ENCODE assay signal across 8 cellular contexts in genomic region chr22:32528984-32529982, GRCh38. TPM values are rescaled to one million over a fixed set of nuclear protein-coding genes. Genes with fewer than 3 reads are reported as not detected.
DNase-seq lines count a peak whose midpoint lies in the region; ATAC-seq and TF ChIP-seq lines count a peak whose summit lies in the region.

No MANE protein-coding gene starts in this region.

- H3K36me3 ChIP-seq in H7 (replicated peaks; ENCODE audit: control insufficient read depth, insufficient read depth, low read length) (no peaks in the 10 kb centered on the region), neural progenitor cell (no peaks in the 10 kb centered on the region)

- H3K27me3 ChIP-seq in H7 (ENCODE audit: control insufficient read depth, insufficient read depth, low read length) (no peaks in the 10 kb centered on the region), neural progenitor cell (no peaks in the 10 kb centered on the region)

- H3K4me3 ChIP-seq in H7 (ENCODE audit: insufficient read depth, low read depth, low read length) (no peak overlapping the region), foreskin fibroblast (ENCODE audit: low read depth in 1 of 2, low read length in 2 of 2) (no peak overlapping the region), neural progenitor cell (no peak overlapping the region)

- H3K27me3 Mint-ChIP-seq in neural progenitor cell (ENCODE audit: insufficient read depth, low read depth) = peaks cover 11% of the 10 kb centered on the region
- peaks cover 41% of the 10 kb centered on the region for H3K27me3 Mint-ChIP-seq in stimulated activated naive CD8-positive, alpha-beta T cell treated with anti-CD3 and anti-CD28 coated beads, Interleukin-15, amount 100 ng/mL, for 72 hours

- peak; percentile 94 for ATAC-seq in stimulated activated naive CD8-positive, alpha-beta T cell treated with anti-CD3 and anti-CD28 coated beads, Interleukin-15, amount 100 ng/mL, for 72 hours
- ATAC-seq in GM19395 (IDR thresholded peaks at IDR 0.05; ENCODE audit: unreplicated experiment) = no peak

- TF ChIP-seq CTCF in foreskin fibroblast (IDR thresholded peaks at IDR 0.05; ENCODE audit: low read depth, low read length) = peak; percentile 87
- TF ChIP-seq CTCF in neural progenitor cell (IDR thresholded peaks at IDR 0.05) = peak; percentile 86

- H3K4me1 ChIP-seq in neural progenitor cell = peaks cover 6% of the 10 kb centered on the region

- no peaks in the 10 kb centered on the region for H3K36me3 Mint-ChIP-seq in neural progenitor cell

- peak overlapping the region; percentile 62 for H3K4me3 Mint-ChIP-seq in neural progenitor cell
- no peak overlapping the region for H3K4me3 Mint-ChIP-seq in stimulated activated naive CD8-positive, alpha-beta T cell treated with anti-CD3 and anti-CD28 coated beads, Interleukin-15, amount 100 ng/mL, for 72 hours

- no peak overlapping the region for H3K27ac ChIP-seq in neural progenitor cell

- H3K4me2 ChIP-seq in neural progenitor cell = no peak overlapping the region

- H3K9me3 Mint-ChIP-seq in neural progenitor cell = no peaks in the 10 kb centered on the region
- no peaks in the 10 kb centered on the region for H3K9me3 Mint-ChIP-seq in stimulated activated naive CD8-positive, alpha-beta T cell treated with anti-CD3 and anti-CD28 coated beads, Interleukin-15, amount 100 ng/mL, for 72 hours

- H3F3A ChIP-seq in neural progenitor cell (ENCODE audit: low read depth) = no peaks in the 10 kb centered on the region

- no peaks in the 10 kb centered on the region for H3K79me2 ChIP-seq in neural progenitor cell (ENCODE audit: low read depth)

- H3K4me1 Mint-ChIP-seq in neural progenitor cell = peaks cover 28% of the 10 kb centered on the region
- H3K4me1 Mint-ChIP-seq in stimulated activated naive CD8-positive, alpha-beta T cell treated with anti-CD3 and anti-CD28 coated beads, Interleukin-15, amount 100 ng/mL, for 72 hours = no peaks in the 10 kb centered on the region

- H3K9ac ChIP-seq in neural progenitor cell = no peak overlapping the region

- H3K9me3 ChIP-seq in neural progenitor cell (ENCODE audit: low read depth) = no peaks in the 10 kb centered on the region

- H4K20me1 ChIP-seq in neural progenitor cell (ENCODE audit: low read depth) = no peaks in the 10 kb centered on the region

- peak; percentile 95 for DNase-seq in Ammon's horn (ENCODE audit: low spot score)
- peak; percentile 95 for DNase-seq in H7
- DNase-seq in RKO (ENCODE audit: low spot score) = peak; percentile 77
- DNase-seq in activated T-helper 9 cell treated with anti-CD3 and anti-CD28 coated beads, Interleukin-2, amount 50 U/mL, for 16 hours (ENCODE audit: low read depth) = peak; percentile 30
- peak; percentile 67 to 93 for DNase-seq in foreskin fibroblast
- DNase-seq in neural progenitor cell (ENCODE audit: low spot score) = peak; percentile 91
- peak; percentile 64 to 72 for DNase-seq in stimulated activated naive CD8-positive, alpha-beta T cell treated with anti-CD3 and anti-CD28 coated beads, Interleukin-15, amount 100 ng/mL, for 72 hours

- H2AFZ ChIP-seq in neural progenitor cell (replicated peaks) = no peak overlapping the region

- H3K27ac Mint-ChIP-seq in neural progenitor cell = peak overlapping the region; percentile 55
- peak overlapping the region in 1 of 2 donors; percentile 48 for H3K27ac Mint-ChIP-seq in stimulated activated naive CD8-positive, alpha-beta T cell treated with anti-CD3 and anti-CD28 coated beads, Interleukin-15, amount 100 ng/mL, for 72 hours

RNA-seq across cellular contexts. Expression of gene FBXO7, which starts 54.7 kb away (rescaled TPM):
- 99.2 and 105 TPM in 2 replicates for total RNA-seq in H7 (2014; rRNA removed; shearing (Covaris generic))
- 62.5 and 65.2 TPM in 2 replicates for total RNA-seq in neural progenitor cell (ENCODE audit: low replicate concordance)

Comparison
In these comparisons a context has a peak if more than half of its experiments do, and no peak if none do; other contexts are left out.
1. DNase-seq: peak in every context shown above with its lines; median percentile 95 in Ammon's horn; 95 in H7; 91 in neural progenitor cell; 80 in foreskin fibroblast; 77 in RKO; 68 in stimulated activated naive CD8-positive, alpha-beta T cell treated with anti-CD3 and anti-CD28 coated beads, Interleukin-15, amount 100 ng/mL, for 72 hours; 30 in activated T-helper 9 cell treated with anti-CD3 and anti-CD28 coated beads, Interleukin-2, amount 50 U/mL, for 16 hours.